In the genomic region with DNA sequence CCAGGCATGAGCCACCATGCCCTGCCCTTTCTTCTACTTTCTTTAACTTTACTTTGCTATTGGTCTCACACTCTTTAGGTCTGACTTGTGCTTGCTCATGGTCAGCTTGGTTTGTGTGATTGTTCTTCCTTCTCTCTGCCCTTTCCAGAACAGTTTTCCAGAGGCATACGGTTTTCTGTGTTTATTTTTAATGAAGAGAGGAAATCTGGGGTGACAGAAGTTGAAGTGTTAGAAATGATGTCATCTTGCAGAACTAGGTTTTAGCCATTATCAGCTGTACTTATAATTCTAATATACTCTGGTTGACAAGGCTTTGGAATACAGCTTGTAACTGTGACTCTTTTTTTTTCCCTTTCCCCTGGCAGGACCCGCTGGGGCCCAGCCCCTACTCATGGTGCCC, we compare ENCODE assay signal across 1 cellular context.
TF ChIP-seq lines count a peak whose summit lies in the region.

No MANE protein-coding gene starts in this region.

TF ChIP-seq in WTC11, 78 proteins besides CTCF, POLR2A, EP300 and RAD21 (continued from another document):
- TF ChIP-seq, protein P1, sequence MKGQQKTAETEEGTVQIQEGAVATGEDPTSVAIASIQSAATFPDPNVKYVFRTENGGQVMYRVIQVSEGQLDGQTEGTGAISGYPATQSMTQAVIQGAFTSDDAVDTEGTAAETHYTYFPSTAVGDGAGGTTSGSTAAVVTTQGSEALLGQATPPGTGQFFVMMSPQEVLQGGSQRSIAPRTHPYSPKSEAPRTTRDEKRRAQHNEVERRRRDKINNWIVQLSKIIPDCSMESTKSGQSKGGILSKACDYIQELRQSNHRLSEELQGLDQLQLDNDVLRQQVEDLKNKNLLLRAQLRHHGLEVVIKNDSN (CRISPR knock-in tag; IDR thresholded peaks at IDR 0.05): no peak
- TF ChIP-seq, protein P2, sequence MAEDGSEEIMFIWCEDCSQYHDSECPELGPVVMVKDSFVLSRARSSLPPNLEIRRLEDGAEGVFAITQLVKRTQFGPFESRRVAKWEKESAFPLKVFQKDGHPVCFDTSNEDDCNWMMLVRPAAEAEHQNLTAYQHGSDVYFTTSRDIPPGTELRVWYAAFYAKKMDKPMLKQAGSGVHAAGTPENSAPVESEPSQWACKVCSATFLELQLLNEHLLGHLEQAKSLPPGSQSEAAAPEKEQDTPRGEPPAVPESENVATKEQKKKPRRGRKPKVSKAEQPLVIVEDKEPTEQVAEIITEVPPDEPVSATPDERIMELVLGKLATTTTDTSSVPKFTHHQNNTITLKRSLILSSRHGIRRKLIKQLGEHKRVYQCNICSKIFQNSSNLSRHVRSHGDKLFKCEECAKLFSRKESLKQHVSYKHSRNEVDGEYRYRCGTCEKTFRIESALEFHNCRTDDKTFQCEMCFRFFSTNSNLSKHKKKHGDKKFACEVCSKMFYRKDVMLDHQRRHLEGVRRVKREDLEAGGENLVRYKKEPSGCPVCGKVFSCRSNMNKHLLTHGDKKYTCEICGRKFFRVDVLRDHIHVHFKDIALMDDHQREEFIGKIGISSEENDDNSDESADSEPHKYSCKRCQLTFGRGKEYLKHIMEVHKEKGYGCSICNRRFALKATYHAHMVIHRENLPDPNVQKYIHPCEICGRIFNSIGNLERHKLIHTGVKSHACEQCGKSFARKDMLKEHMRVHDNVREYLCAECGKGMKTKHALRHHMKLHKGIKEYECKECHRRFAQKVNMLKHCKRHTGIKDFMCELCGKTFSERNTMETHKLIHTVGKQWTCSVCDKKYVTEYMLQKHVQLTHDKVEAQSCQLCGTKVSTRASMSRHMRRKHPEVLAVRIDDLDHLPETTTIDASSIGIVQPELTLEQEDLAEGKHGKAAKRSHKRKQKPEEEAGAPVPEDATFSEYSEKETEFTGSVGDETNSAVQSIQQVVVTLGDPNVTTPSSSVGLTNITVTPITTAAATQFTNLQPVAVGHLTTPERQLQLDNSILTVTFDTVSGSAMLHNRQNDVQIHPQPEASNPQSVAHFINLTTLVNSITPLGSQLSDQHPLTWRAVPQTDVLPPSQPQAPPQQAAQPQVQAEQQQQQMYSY (CRISPR knock-in tag; IDR thresholded peaks at IDR 0.05): no peak
- TF ChIP-seq, protein P3, sequence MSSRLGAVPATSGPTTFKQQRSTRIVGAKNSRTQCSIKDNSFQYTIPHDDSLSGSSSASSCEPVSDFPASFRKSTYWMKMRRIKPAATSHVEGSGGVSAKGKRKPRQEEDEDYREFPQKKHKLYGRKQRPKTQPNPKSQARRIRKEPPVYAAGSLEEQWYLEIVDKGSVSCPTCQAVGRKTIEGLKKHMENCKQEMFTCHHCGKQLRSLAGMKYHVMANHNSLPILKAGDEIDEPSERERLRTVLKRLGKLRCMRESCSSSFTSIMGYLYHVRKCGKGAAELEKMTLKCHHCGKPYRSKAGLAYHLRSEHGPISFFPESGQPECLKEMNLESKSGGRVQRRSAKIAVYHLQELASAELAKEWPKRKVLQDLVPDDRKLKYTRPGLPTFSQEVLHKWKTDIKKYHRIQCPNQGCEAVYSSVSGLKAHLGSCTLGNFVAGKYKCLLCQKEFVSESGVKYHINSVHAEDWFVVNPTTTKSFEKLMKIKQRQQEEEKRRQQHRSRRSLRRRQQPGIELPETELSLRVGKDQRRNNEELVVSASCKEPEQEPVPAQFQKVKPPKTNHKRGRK (CRISPR knock-in tag; IDR thresholded peaks at IDR 0.05; ENCODE audit: borderline replicate concordance): no peak
- TF ChIP-seq, protein P4, sequence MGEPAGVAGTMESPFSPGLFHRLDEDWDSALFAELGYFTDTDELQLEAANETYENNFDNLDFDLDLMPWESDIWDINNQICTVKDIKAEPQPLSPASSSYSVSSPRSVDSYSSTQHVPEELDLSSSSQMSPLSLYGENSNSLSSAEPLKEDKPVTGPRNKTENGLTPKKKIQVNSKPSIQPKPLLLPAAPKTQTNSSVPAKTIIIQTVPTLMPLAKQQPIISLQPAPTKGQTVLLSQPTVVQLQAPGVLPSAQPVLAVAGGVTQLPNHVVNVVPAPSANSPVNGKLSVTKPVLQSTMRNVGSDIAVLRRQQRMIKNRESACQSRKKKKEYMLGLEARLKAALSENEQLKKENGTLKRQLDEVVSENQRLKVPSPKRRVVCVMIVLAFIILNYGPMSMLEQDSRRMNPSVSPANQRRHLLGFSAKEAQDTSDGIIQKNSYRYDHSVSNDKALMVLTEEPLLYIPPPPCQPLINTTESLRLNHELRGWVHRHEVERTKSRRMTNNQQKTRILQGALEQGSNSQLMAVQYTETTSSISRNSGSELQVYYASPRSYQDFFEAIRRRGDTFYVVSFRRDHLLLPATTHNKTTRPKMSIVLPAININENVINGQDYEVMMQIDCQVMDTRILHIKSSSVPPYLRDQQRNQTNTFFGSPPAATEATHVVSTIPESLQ (CRISPR knock-in tag; IDR thresholded peaks at IDR 0.05): no peak
- TF ChIP-seq, protein P5, sequence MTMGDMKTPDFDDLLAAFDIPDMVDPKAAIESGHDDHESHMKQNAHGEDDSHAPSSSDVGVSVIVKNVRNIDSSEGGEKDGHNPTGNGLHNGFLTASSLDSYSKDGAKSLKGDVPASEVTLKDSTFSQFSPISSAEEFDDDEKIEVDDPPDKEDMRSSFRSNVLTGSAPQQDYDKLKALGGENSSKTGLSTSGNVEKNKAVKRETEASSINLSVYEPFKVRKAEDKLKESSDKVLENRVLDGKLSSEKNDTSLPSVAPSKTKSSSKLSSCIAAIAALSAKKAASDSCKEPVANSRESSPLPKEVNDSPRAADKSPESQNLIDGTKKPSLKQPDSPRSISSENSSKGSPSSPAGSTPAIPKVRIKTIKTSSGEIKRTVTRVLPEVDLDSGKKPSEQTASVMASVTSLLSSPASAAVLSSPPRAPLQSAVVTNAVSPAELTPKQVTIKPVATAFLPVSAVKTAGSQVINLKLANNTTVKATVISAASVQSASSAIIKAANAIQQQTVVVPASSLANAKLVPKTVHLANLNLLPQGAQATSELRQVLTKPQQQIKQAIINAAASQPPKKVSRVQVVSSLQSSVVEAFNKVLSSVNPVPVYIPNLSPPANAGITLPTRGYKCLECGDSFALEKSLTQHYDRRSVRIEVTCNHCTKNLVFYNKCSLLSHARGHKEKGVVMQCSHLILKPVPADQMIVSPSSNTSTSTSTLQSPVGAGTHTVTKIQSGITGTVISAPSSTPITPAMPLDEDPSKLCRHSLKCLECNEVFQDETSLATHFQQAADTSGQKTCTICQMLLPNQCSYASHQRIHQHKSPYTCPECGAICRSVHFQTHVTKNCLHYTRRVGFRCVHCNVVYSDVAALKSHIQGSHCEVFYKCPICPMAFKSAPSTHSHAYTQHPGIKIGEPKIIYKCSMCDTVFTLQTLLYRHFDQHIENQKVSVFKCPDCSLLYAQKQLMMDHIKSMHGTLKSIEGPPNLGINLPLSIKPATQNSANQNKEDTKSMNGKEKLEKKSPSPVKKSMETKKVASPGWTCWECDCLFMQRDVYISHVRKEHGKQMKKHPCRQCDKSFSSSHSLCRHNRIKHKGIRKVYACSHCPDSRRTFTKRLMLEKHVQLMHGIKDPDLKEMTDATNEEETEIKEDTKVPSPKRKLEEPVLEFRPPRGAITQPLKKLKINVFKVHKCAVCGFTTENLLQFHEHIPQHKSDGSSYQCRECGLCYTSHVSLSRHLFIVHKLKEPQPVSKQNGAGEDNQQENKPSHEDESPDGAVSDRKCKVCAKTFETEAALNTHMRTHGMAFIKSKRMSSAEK (CRISPR knock-in tag; IDR thresholded peaks at IDR 0.05; ENCODE audit: borderline replicate concordance): no peak
- TF ChIP-seq SMAD4 (CRISPR knock-in tag; IDR thresholded peaks at IDR 0.05): no peak
- no peak for TF ChIP-seq NR2C2 (CRISPR knock-in tag; IDR thresholded peaks at IDR 0.05)
- TF ChIP-seq, protein P6, sequence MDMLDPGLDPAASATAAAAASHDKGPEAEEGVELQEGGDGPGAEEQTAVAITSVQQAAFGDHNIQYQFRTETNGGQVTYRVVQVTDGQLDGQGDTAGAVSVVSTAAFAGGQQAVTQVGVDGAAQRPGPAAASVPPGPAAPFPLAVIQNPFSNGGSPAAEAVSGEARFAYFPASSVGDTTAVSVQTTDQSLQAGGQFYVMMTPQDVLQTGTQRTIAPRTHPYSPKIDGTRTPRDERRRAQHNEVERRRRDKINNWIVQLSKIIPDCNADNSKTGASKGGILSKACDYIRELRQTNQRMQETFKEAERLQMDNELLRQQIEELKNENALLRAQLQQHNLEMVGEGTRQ (CRISPR knock-in tag; IDR thresholded peaks at IDR 0.05): no peak
- TF ChIP-seq EMX1 (CRISPR knock-in tag; IDR thresholded peaks at IDR 0.05): no peak
- TF ChIP-seq IRF2 (CRISPR knock-in tag; IDR thresholded peaks at IDR 0.05; ENCODE audit: borderline replicate concordance, low read depth): no peak
- TF ChIP-seq, protein P7, sequence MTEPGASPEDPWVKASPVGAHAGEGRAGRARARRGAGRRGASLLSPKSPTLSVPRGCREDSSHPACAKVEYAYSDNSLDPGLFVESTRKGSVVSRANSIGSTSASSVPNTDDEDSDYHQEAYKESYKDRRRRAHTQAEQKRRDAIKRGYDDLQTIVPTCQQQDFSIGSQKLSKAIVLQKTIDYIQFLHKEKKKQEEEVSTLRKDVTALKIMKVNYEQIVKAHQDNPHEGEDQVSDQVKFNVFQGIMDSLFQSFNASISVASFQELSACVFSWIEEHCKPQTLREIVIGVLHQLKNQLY (CRISPR knock-in tag; IDR thresholded peaks at IDR 0.05): no peak
- TF ChIP-seq, protein P8, sequence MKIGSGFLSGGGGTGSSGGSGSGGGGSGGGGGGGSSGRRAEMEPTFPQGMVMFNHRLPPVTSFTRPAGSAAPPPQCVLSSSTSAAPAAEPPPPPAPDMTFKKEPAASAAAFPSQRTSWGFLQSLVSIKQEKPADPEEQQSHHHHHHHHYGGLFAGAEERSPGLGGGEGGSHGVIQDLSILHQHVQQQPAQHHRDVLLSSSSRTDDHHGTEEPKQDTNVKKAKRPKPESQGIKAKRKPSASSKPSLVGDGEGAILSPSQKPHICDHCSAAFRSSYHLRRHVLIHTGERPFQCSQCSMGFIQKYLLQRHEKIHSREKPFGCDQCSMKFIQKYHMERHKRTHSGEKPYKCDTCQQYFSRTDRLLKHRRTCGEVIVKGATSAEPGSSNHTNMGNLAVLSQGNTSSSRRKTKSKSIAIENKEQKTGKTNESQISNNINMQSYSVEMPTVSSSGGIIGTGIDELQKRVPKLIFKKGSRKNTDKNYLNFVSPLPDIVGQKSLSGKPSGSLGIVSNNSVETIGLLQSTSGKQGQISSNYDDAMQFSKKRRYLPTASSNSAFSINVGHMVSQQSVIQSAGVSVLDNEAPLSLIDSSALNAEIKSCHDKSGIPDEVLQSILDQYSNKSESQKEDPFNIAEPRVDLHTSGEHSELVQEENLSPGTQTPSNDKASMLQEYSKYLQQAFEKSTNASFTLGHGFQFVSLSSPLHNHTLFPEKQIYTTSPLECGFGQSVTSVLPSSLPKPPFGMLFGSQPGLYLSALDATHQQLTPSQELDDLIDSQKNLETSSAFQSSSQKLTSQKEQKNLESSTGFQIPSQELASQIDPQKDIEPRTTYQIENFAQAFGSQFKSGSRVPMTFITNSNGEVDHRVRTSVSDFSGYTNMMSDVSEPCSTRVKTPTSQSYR (CRISPR knock-in tag; IDR thresholded peaks at IDR 0.05): no peak
- TF ChIP-seq ZNF671 (CRISPR knock-in tag; IDR thresholded peaks at IDR 0.05): no peak
